Comparison of ENCODE assay signal across 9 cellular contexts in the genomic region with DNA sequence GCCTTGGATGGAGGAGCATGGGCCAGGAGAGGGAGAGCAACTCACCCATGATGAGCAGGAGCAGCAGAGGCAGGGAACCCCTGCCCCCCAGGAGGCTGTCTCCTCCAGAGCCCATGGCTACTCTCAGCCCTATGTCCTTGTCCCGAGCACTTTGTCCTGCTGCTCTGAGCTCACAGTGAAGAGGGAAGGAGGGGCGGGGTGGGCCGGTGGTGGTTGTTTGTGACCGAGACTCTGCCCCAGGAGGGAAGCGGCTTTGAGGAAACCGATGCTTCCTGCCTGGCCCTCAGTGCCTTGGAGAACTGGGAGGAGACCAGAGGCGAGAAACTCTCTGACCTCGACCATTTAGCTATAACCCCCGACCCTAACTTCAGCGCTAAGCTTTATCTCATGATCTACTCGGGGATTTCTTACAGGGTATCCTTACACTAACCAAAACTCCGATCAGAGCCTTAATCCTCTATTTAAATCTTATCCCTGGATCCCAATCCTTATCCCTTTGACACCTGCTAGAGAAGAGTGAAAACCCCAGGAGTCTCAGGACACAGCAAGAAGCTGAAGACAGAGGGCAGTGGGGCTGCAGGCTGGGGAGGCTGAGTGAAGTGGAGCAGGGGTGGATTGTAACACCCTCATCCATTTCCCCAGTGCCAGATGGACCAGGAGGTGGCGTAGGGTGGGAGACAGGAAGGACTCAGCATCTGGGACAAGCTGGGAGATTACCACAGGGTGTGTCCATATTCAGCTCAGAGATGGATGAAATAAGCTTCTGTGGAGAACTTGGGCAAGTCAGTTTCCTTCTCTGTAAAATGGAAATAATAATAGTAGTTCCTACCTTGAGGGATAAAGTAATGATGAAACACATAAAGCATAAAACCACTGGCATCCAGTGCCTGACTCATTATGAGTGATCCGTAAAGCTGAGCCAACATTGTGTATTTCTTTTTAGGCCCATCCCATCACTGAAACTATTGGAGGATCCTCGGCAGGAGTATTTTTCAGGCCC. TPM values are rescaled to one million over a fixed set of nuclear protein-coding genes. Genes with fewer than 3 reads are reported as not detected.
DNase-seq lines count a peak whose midpoint lies in the region; ATAC-seq and TF ChIP-seq lines count a peak whose summit lies in the region.
"Had no signal": no experiment of that assay in that cellular context is flagged by ENCODE, and none has a peak within 500 bp of the region (broad histone marks: within the 10 kb centered on the region; RNA-seq: fewer than 3 reads in every experiment).

Gene ROBO4 (minus strand): TSS at position 185 of the 1,000 bp plus-strand sequence. CDS start 70 bp downstream, at position 115.

- H3K9me3 ChIP-seq in lower lobe of right lung, result no peaks in the 10 kb centered on the region

- DNase-seq in NCI-H446 treated with DMSO at 0.1 percent for 48 hours (lab: John Stamatoyannopoulos, UW), result peak; percentile 37
- peak; percentile 84 for DNase-seq in dermis blood vessel endothelial cell
- DNase-seq in lower lobe of right lung, result no peak
- DNase-seq in ureter (ENCODE audit: low spot score), result peak; percentile 44
- no peak for DNase-seq in NCI-H2107 treated with DMSO at 0.1 percent for 48 hours (lab: John Stamatoyannopoulos, UW; ENCODE audit: unreplicated experiment)
- DNase-seq in COR-L47 (lab: John Stamatoyannopoulos, UW), result no peak
- no peak for DNase-seq in activated CD8-positive, alpha-beta memory T cell treated with anti-CD3 and anti-CD28 coated beads for 24 hours
- DNase-seq in HuH-7 (ENCODE audit: low spot score), result no peak
- DNase-seq: naive B cell had no signal

- peaks cover 46% of the 10 kb centered on the region for H3K4me1 ChIP-seq in lower lobe of right lung

- no peaks in the 10 kb centered on the region for H3K36me3 ChIP-seq in lower lobe of right lung

- H3K27me3 ChIP-seq in lower lobe of right lung (ENCODE audit: low read depth), result no peaks in the 10 kb centered on the region

- peak; percentile 35 to 46 for ATAC-seq in lower lobe of right lung

- intact Hi-C loops in lower lobe of right lung (cut with DNase I), result no loop called here

- peak within 1 kb of the TSS; percentile 51 for H3K4me3 ChIP-seq in lower lobe of right lung

- TF ChIP-seq CTCF in lower lobe of right lung (IDR thresholded peaks at IDR 0.05), result no peak

- peak within 1 kb of the TSS; percentile 85 for H3K27ac ChIP-seq in lower lobe of right lung

RNA-seq across cellular contexts. Expression of gene ROBO4, which starts in this region (rescaled TPM):
- 521 and 692 TPM in 2 replicates for total RNA-seq in dermis blood vessel endothelial cell
- 58.3 TPM for total RNA-seq in lower lobe of right lung
- 16.8 TPM for total RNA-seq in ureter

Comparison
In these comparisons a context has a peak if more than half of its experiments do, and no peak if none do; other contexts are left out.
1. DNase-seq: peak in NCI-H446 treated with DMSO at 0.1 percent for 48 hours (single experiment), dermis blood vessel endothelial cell (single experiment) and ureter (single experiment); none in lower lobe of right lung (single experiment), NCI-H2107 treated with DMSO at 0.1 percent for 48 hours (single experiment), COR-L47 (single experiment), activated CD8-positive, alpha-beta memory T cell treated with anti-CD3 and anti-CD28 coated beads for 24 hours (single experiment) and HuH-7 (single experiment).